Comparison of ENCODE assay signal across 23 cellular contexts in the genomic region with DNA sequence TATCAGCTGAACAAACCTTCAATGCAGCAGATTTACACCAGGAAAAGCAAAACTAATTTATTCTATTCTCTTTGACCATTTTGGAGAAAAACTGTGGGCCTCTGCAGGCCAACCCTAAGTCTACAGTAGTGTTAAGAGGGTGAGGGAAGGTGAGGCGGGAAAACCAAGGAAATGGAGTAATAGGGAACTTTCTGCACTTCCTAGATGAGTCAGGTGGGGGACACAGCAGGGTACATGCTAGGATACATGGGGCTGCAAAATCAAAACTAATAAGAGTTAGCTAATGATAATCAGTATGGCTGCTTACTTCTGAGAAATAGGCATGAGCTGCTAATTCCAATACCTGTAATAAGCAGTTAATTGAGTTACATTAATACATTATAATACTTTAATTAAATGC.
DNase-seq lines count a peak whose midpoint lies in the region; ATAC-seq and TF ChIP-seq lines count a peak whose summit lies in the region.
"Had no signal": no experiment of that assay in that cellular context is flagged by ENCODE, and none has a peak within 500 bp of the region (broad histone marks: within the 10 kb centered on the region; RNA-seq: fewer than 3 reads in every experiment).

No MANE protein-coding gene starts in this region.

- H3K56ac ChIP-seq in H9 (ENCODE audit: insufficient read length, low read depth, low read length): no peak overlapping the region

- H3K9ac ChIP-seq in H9 (ENCODE audit: extremely low read depth, insufficient read length, low read length): no peak overlapping the region

- H3T11ph ChIP-seq in H9 (ENCODE audit: low read length): no peak overlapping the region

- no peak overlapping the region for H3K23ac ChIP-seq in H9 (ENCODE audit: insufficient read length, low read depth, low read length)

- no peak overlapping the region for H3K4me3 Mint-ChIP-seq in activated CD4-positive, alpha-beta T cell treated with anti-CD3 and anti-CD28 coated beads for 36 hours
- H3K4me3 Mint-ChIP-seq in H9 (no peak overlapping the region), natural killer cell (no peak overlapping the region)
- H3K4me3 Mint-ChIP-seq in activated naive CD8-positive, alpha-beta T cell treated with anti-CD3 and anti-CD28 coated beads, Interleukin-2, amount 50 U/mL, for 24 hours: no peak overlapping the region
- H3K4me3 Mint-ChIP-seq: CD4-positive, alpha-beta memory T cell; stimulated activated naive B cell treated with anti-CD40 and anti-IgM and Interleukin-4, amounts not matched to agents 10 μg/mL and 1 μg/mL and 100 μg/mL, for 72 hours had no signal

- no peaks in the 10 kb centered on the region for H3K9me3 ChIP-seq in H9 (ENCODE audit: control insufficient read depth, low read depth, low read length)
- H3K9me3 ChIP-seq: lower lobe of right lung, sigmoid colon, vagina had no signal

- H4K20me1 ChIP-seq in H9 (ENCODE audit: control insufficient read depth, insufficient read depth, insufficient read length): no peaks in the 10 kb centered on the region

- H3K9me3 Mint-ChIP-seq in activated CD4-positive, alpha-beta T cell treated with anti-CD3 and anti-CD28 coated beads for 36 hours (ENCODE audit: low read depth): no peaks in the 10 kb centered on the region
- H3K9me3 Mint-ChIP-seq in H9 (no peaks in the 10 kb centered on the region), natural killer cell (no peaks in the 10 kb centered on the region)
- H3K9me3 Mint-ChIP-seq in activated naive CD8-positive, alpha-beta T cell treated with anti-CD3 and anti-CD28 coated beads, Interleukin-2, amount 50 U/mL, for 24 hours: no peaks in the 10 kb centered on the region
- H3K9me3 Mint-ChIP-seq: CD4-positive, alpha-beta memory T cell; stimulated activated naive B cell treated with anti-CD40 and anti-IgM and Interleukin-4, amounts not matched to agents 10 μg/mL and 1 μg/mL and 100 μg/mL, for 72 hours had no signal

- no peaks in the 10 kb centered on the region for H3K79me1 ChIP-seq in H9 (ENCODE audit: insufficient read depth, low read depth, low read length, poor library complexity, severe bottlenecking)

- H3K14ac ChIP-seq in H9 (ENCODE audit: insufficient read depth, low read length): no peak overlapping the region

- no peak overlapping the region for H2AFZ ChIP-seq in H9 (ENCODE audit: low read length)

- no peak overlapping the region for H2BK20ac ChIP-seq in H9 (ENCODE audit: low read depth, low read length, poor library complexity, severe bottlenecking)

- no peak overlapping the region for H2BK15ac ChIP-seq in H9 (ENCODE audit: low read depth, low read length)

- peaks cover 58% of the 10 kb centered on the region for H3K36me3 Mint-ChIP-seq in activated CD4-positive, alpha-beta T cell treated with anti-CD3 and anti-CD28 coated beads for 36 hours (ENCODE audit: low read depth)
- H3K36me3 Mint-ChIP-seq in H9 (ENCODE audit: insufficient read depth in 1 of 3, low read depth in 3 of 3): no peaks in the 10 kb centered on the region
- H3K36me3 Mint-ChIP-seq in activated naive CD8-positive, alpha-beta T cell treated with anti-CD3 and anti-CD28 coated beads, Interleukin-2, amount 50 U/mL, for 24 hours (ENCODE audit: low read depth): peaks cover 64% of the 10 kb centered on the region
- peaks cover 30% of the 10 kb centered on the region for H3K36me3 Mint-ChIP-seq in natural killer cell

- H4K91ac ChIP-seq in H9 (ENCODE audit: insufficient read length, low read depth, low read length): no peak overlapping the region

- DNase-seq in activated CD4-positive, alpha-beta T cell treated with anti-CD3 and anti-CD28 coated beads for 36 hours: no peak
- DNase-seq in activated CD4-positive, alpha-beta T cell treated with anti-CD3 and anti-CD28 coated beads, Interleukin-2, amount 50 U/mL, for 48 hours: no peak
- DNase-seq in H9: no peak
- DNase-seq in activated naive CD8-positive, alpha-beta T cell treated with anti-CD3 and anti-CD28 coated beads, Interleukin-2, amount 50 U/mL, for 24 hours: no peak
- DNase-seq in natural killer cell: no peak
- no peak for DNase-seq in NCI-H345 treated with DMSO at 0.1 percent for 48 hours (lab: John Stamatoyannopoulos, UW; ENCODE audit: unreplicated experiment)
- DNase-seq in NCI-H187 (lab: John Stamatoyannopoulos, UW): no peak
- DNase-seq: activated CD4-positive, alpha-beta T cell treated with anti-CD3 and anti-CD28 coated beads, Interleukin-2, amount 50 U/mL, for 1 hour; amygdala; CD4-positive, alpha-beta memory T cell; glutamatergic neuron; lower lobe of right lung; NCI-H1417; NCI-H2081; NCI-H446; sigmoid colon; stimulated activated CD4-positive, alpha-beta T cell treated with anti-CD3 and anti-CD28 coated beads, Interleukin-4, amount 100 ng/mL, for 4 hours; stimulated activated naive B cell treated with anti-CD40 and anti-IgM and Interleukin-4, amounts not matched to agents 10 μg/mL and 1 μg/mL and 100 μg/mL, for 72 hours had no signal

- WGBS in H9 (ENCODE audit: extremely low coverage, insufficient read length, low lambda C conversion rate): no CpG with 5 or more reads among the region's 1 CpG

- peaks cover 2% of the 10 kb centered on the region; the same call in 1 of the 2 replicates for H3K4me1 ChIP-seq in H9 (ENCODE audit: insufficient read depth, low read length)
- H3K4me1 ChIP-seq: vagina had no signal

- intact Hi-C loops in activated CD4-positive, alpha-beta T cell treated with anti-CD3 and anti-CD28 coated beads for 36 hours (cut with DNase I, micrococcal nuclease): no loop called here
- intact Hi-C loops in natural killer cell (cut with micrococcal nuclease): no loop called here

- H3K27ac Mint-ChIP-seq in activated CD4-positive, alpha-beta T cell treated with anti-CD3 and anti-CD28 coated beads for 36 hours: peak overlapping the region; percentile 51
- H3K27ac Mint-ChIP-seq in H9 (peak overlapping the region in 1 of 3 experiments; percentile 18; a peak in 1 of 7 replicates), natural killer cell (peak overlapping the region; percentile 23 to 52)
- H3K27ac Mint-ChIP-seq in activated naive CD8-positive, alpha-beta T cell treated with anti-CD3 and anti-CD28 coated beads, Interleukin-2, amount 50 U/mL, for 24 hours: peak overlapping the region; percentile 37
- H3K27ac Mint-ChIP-seq: progenitor cell of endocrine pancreas; stimulated activated naive B cell treated with anti-CD40 and anti-IgM and Interleukin-4, amounts not matched to agents 10 μg/mL and 1 μg/mL and 100 μg/mL, for 72 hours had no signal

- no peaks in the 10 kb centered on the region for H3K27me3 ChIP-seq in H9 (ENCODE audit: insufficient read depth, low read length)
- H3K27me3 ChIP-seq: sigmoid colon, vagina had no signal

- no peaks in the 10 kb centered on the region for H3K23me2 ChIP-seq in H9 (ENCODE audit: insufficient read length, low read depth, low read length, poor library complexity, severe bottlenecking)

- H4K8ac ChIP-seq in H9 (replicated peaks; ENCODE audit: insufficient read length, low read depth, low read length): no peak overlapping the region

- POLR2A ChIA-PET in activated CD4-positive, alpha-beta T cell treated with anti-CD3 and anti-CD28 coated beads for 36 hours (lab: Charles Lee): no interaction called here

- ATAC-seq in activated CD4-positive, alpha-beta T cell treated with anti-CD3 and anti-CD28 coated beads for 36 hours: no peak
- no peak for ATAC-seq in activated naive CD8-positive, alpha-beta T cell treated with anti-CD3 and anti-CD28 coated beads, Interleukin-2, amount 50 U/mL, for 24 hours
- no peak for ATAC-seq in natural killer cell
- ATAC-seq in GM18502 (IDR thresholded peaks at IDR 0.05; ENCODE audit: poor library complexity, unreplicated experiment): no peak
- ATAC-seq: K562; lower lobe of right lung; stimulated activated naive B cell treated with anti-CD40 and anti-IgM and Interleukin-4, amounts not matched to agents 10 μg/mL and 1 μg/mL and 100 μg/mL, for 72 hours had no signal

- no peak overlapping the region for H3K4me2 ChIP-seq in H9 (ENCODE audit: insufficient read depth, insufficient read length, low read length)

- H3K27me3 Mint-ChIP-seq in activated CD4-positive, alpha-beta T cell treated with anti-CD3 and anti-CD28 coated beads for 36 hours: no peaks in the 10 kb centered on the region
- H3K27me3 Mint-ChIP-seq in H9 (ENCODE audit: low read depth) (no peaks in the 10 kb centered on the region), natural killer cell (ENCODE audit: low read depth in 2 of 2) (no peaks in the 10 kb centered on the region)
- no peaks in the 10 kb centered on the region for H3K27me3 Mint-ChIP-seq in activated naive CD8-positive, alpha-beta T cell treated with anti-CD3 and anti-CD28 coated beads, Interleukin-2, amount 50 U/mL, for 24 hours
- H3K27me3 Mint-ChIP-seq: CD4-positive, alpha-beta memory T cell; progenitor cell of endocrine pancreas; stimulated activated naive B cell treated with anti-CD40 and anti-IgM and Interleukin-4, amounts not matched to agents 10 μg/mL and 1 μg/mL and 100 μg/mL, for 72 hours had no signal

- no peak overlapping the region for H2AK5ac ChIP-seq in H9 (ENCODE audit: insufficient read length, low read length)

- CTCF ChIA-PET in activated CD4-positive, alpha-beta T cell treated with anti-CD3 and anti-CD28 coated beads for 36 hours (lab: Charles Lee): interaction anchor here (1.2 to 1.3 kb wide), 2 partner anchors 20 to 101 kb away, joined by 3 read pairs; no protein-coding TSS in a partner anchor

- H3K4ac ChIP-seq in H9 (ENCODE audit: low read depth, low read length): no peak overlapping the region

- H2BK12ac ChIP-seq in H9 (ENCODE audit: insufficient read length, low read depth, low read length): no peak overlapping the region

- peaks cover 46% of the 10 kb centered on the region for H3K4me1 Mint-ChIP-seq in activated CD4-positive, alpha-beta T cell treated with anti-CD3 and anti-CD28 coated beads for 36 hours
- H3K4me1 Mint-ChIP-seq in H9 (peaks cover 10 to 22% of the 10 kb centered on the region in 2 experiments), natural killer cell (peaks cover 22 to 24% of the 10 kb centered on the region in 2 donors)
- H3K4me1 Mint-ChIP-seq in activated naive CD8-positive, alpha-beta T cell treated with anti-CD3 and anti-CD28 coated beads, Interleukin-2, amount 50 U/mL, for 24 hours: peaks cover 49% of the 10 kb centered on the region

- no peak overlapping the region for H3K18ac ChIP-seq in H9 (ENCODE audit: insufficient read length, low read depth, low read length)

- no peak overlapping the region for H2BK120ac ChIP-seq in H9 (ENCODE audit: low read depth, low read length, poor library complexity, severe bottlenecking)

- H2BK5ac ChIP-seq in H9 (ENCODE audit: insufficient read length, low read length): no peak overlapping the region

- peak; percentile 41 for TF ChIP-seq CTCF in H9 (conservative IDR thresholded peaks at IDR 0.05)
- TF ChIP-seq CTCF in natural killer cell (IDR thresholded peaks at IDR 0.05): no peak

- no peak overlapping the region for H3K27ac ChIP-seq in H9 (ENCODE audit: insufficient read length, low read depth, low read length)
- H3K27ac ChIP-seq: lower lobe of right lung, RWPE1, sigmoid colon, vagina had no signal

- no peak overlapping the region for H4K5ac ChIP-seq in H9 (ENCODE audit: insufficient read length, low read depth, low read length)

- H3K79me2 ChIP-seq in H9 (ENCODE audit: insufficient read depth, low read length): no peaks in the 10 kb centered on the region
